In genomic region chr16:66474750-66475199, GRCh38 we compare ENCODE assay signal across 7 cellular contexts. TPM values are rescaled to one million over a fixed set of nuclear protein-coding genes. Genes with fewer than 3 reads are reported as not detected.
A peak's percentile ranks its signal among the peaks of the same experiment; 100 is the strongest.
DNase-seq lines count a peak whose midpoint lies in the region; ATAC-seq and TF ChIP-seq lines count a peak whose summit lies in the region.

No MANE protein-coding gene starts in this region.

- DNase-seq in GM19238 (ENCODE audit: insufficient read length, low spot score): peak; percentile 46
- DNase-seq in NOMO-1 treated with DMSO at 0.1 percent for 48 hours (lab: John Stamatoyannopoulos, UW; ENCODE audit: unreplicated experiment): peak; percentile 61
- peak; percentile 55 for DNase-seq in activated T-helper 2 cell treated with anti-CD3 and anti-CD28 coated beads, Interferon-gamma antibody, Interleukin-2, Interleukin-4, amounts not matched to agents 10 μg/mL and 5 μg/mL and 100 μg/mL, durations not matched to agents 14 hours and 24 hours and 36 hours (ENCODE audit: low spot score)
- DNase-seq in stimulated activated CD4-positive, alpha-beta T cell treated with anti-CD3 and anti-CD28 coated beads, Interleukin-15, amount 100 ng/mL, for 48 hours (ENCODE audit: low read depth in 2 of 2): peak; percentile 35 to 49
- no peak for DNase-seq in OCI-M2 (lab: John Stamatoyannopoulos, UW; ENCODE audit: unreplicated experiment)
- DNase-seq in CD14-positive monocyte (ENCODE audit: low spot score): no peak

- no peaks in the 10 kb centered on the region for H3K9me3 Mint-ChIP-seq in activated T-helper 2 cell treated with anti-CD3 and anti-CD28 coated beads, Interferon-gamma antibody, Interleukin-2, Interleukin-4, amounts not matched to agents 10 μg/mL and 5 μg/mL and 100 μg/mL, durations not matched to agents 14 hours and 24 hours and 36 hours
- peaks cover 0 to 2% (median 0%) of the 10 kb centered on the region in 7 donors for H3K9me3 Mint-ChIP-seq in CD14-positive monocyte

- H3K36me3 Mint-ChIP-seq in activated T-helper 2 cell treated with anti-CD3 and anti-CD28 coated beads, Interferon-gamma antibody, Interleukin-2, Interleukin-4, amounts not matched to agents 10 μg/mL and 5 μg/mL and 100 μg/mL, durations not matched to agents 14 hours and 24 hours and 36 hours (ENCODE audit: low read depth): no peaks in the 10 kb centered on the region
- H3K36me3 Mint-ChIP-seq in CD14-positive monocyte: no peaks in the 10 kb centered on the region

- no peak overlapping the region for H3K4me3 Mint-ChIP-seq in activated T-helper 2 cell treated with anti-CD3 and anti-CD28 coated beads, Interferon-gamma antibody, Interleukin-2, Interleukin-4, amounts not matched to agents 10 μg/mL and 5 μg/mL and 100 μg/mL, durations not matched to agents 14 hours and 24 hours and 36 hours (ENCODE audit: low read depth)
- H3K4me3 Mint-ChIP-seq in CD14-positive monocyte: no peak overlapping the region

- peaks cover 6% of the 10 kb centered on the region for H3K27me3 Mint-ChIP-seq in activated T-helper 2 cell treated with anti-CD3 and anti-CD28 coated beads, Interferon-gamma antibody, Interleukin-2, Interleukin-4, amounts not matched to agents 10 μg/mL and 5 μg/mL and 100 μg/mL, durations not matched to agents 14 hours and 24 hours and 36 hours (ENCODE audit: low read depth)
- peaks cover 7 to 22% (median 13%) of the 10 kb centered on the region in 3 donors for H3K27me3 Mint-ChIP-seq in CD14-positive monocyte (ENCODE audit: low read depth in 3 of 3)

- intact Hi-C loops in activated T-helper 2 cell treated with anti-CD3 and anti-CD28 coated beads, Interferon-gamma antibody, Interleukin-2, Interleukin-4, amounts not matched to agents 10 μg/mL and 5 μg/mL and 100 μg/mL, durations not matched to agents 14 hours and 24 hours and 36 hours (cut with micrococcal nuclease): no loop called here
- intact Hi-C loops in CD14-positive monocyte (cut with micrococcal nuclease): loop anchor here in 1 of 2 donors (5.0 kb wide), 2 partner anchors 78 to 113 kb away; partner anchors contain the start of genes CKLF and TK2

- peaks cover 18% of the 10 kb centered on the region for H3K4me1 Mint-ChIP-seq in activated T-helper 2 cell treated with anti-CD3 and anti-CD28 coated beads, Interferon-gamma antibody, Interleukin-2, Interleukin-4, amounts not matched to agents 10 μg/mL and 5 μg/mL and 100 μg/mL, durations not matched to agents 14 hours and 24 hours and 36 hours (ENCODE audit: low read depth)
- peaks cover 14% of the 10 kb centered on the region for H3K4me1 Mint-ChIP-seq in CD14-positive monocyte

- no peak for TF ChIP-seq CTCF in CD14-positive monocyte (IDR thresholded peaks at IDR 0.05)

- peak; percentile 83 for ATAC-seq in HG03135 (IDR thresholded peaks at IDR 0.05; ENCODE audit: unreplicated experiment)

- H3K27ac Mint-ChIP-seq in activated T-helper 2 cell treated with anti-CD3 and anti-CD28 coated beads, Interferon-gamma antibody, Interleukin-2, Interleukin-4, amounts not matched to agents 10 μg/mL and 5 μg/mL and 100 μg/mL, durations not matched to agents 14 hours and 24 hours and 36 hours: peak overlapping the region; percentile 44
- no peak overlapping the region for H3K27ac Mint-ChIP-seq in CD14-positive monocyte

RNA-seq across cellular contexts. Expression of gene BEAN1, which starts 47.7 kb away (rescaled TPM):
- not detected in 2 replicates for total RNA-seq in activated T-helper 2 cell treated with anti-CD3 and anti-CD28 coated beads, Interferon-gamma antibody, Interleukin-2, Interleukin-4, amounts not matched to agents 10 μg/mL and 5 μg/mL and 100 μg/mL, durations not matched to agents 14 hours and 24 hours and 36 hours
- polyA plus RNA-seq in CD14-positive monocyte: under 1 TPM in 1 of 2 donors, not detected in 1; 0.81 TPM

Comparison
In these comparisons a context has a peak if more than half of its experiments do, and no peak if none do; other contexts are left out.
1. DNase-seq: peak in GM19238 (single experiment), NOMO-1 treated with DMSO at 0.1 percent for 48 hours (single experiment), activated T-helper 2 cell treated with anti-CD3 and anti-CD28 coated beads, Interferon-gamma antibody, Interleukin-2, Interleukin-4, amounts not matched to agents 10 μg/mL and 5 μg/mL and 100 μg/mL, durations not matched to agents 14 hours and 24 hours and 36 hours (single experiment) and stimulated activated CD4-positive, alpha-beta T cell treated with anti-CD3 and anti-CD28 coated beads, Interleukin-15, amount 100 ng/mL, for 48 hours (2 of 2); none in OCI-M2 (single experiment) and CD14-positive monocyte (single experiment).